Comparison of ENCODE assay signal across 8 cellular contexts in genomic region chr11:34218067-34218466, GRCh38.
"Had no signal": no experiment of that assay in that cellular context is flagged by ENCODE, and none has a peak within 500 bp of the region (broad histone marks: within the 10 kb centered on the region; RNA-seq: fewer than 3 reads in every experiment).

No MANE protein-coding gene starts in this region.

- H3K4me3 ChIP-seq: GM12878 had no signal

- ATAC-seq: GM12878 had no signal

- FAIRE-seq: G401.6, GM12878, GM12891, GM12892, GM18507, GM19239 had no signal

- DNase-seq: GDM1, GF-D8 had no signal
